ENCODE assay signal across 25 cellular contexts in genomic region chr16:8070501-8070900, GRCh38.
"Had no signal": no experiment of that assay in that cellular context is flagged by ENCODE, and none has a peak within 500 bp of the region (broad histone marks: within the 10 kb centered on the region; RNA-seq: fewer than 3 reads in every experiment).

No MANE protein-coding gene starts in this region.

- H3K27me3 ChIP-seq: colonic mucosa, dorsolateral prefrontal cortex, neutrophil, ovary, right atrium auricular region, stomach, suprapubic skin, tibial artery had no signal

- H3K36me3 ChIP-seq: colonic mucosa, neutrophil, ovary, prostate gland, right atrium auricular region, stomach, suprapubic skin, tibial artery had no signal

- H3K9me3 ChIP-seq: colonic mucosa, neutrophil, ovary, prostate gland had no signal

- H3K4me3 ChIP-seq: colonic mucosa, dorsolateral prefrontal cortex, ovary, prostate gland, right atrium auricular region, smooth muscle cell, stomach, suprapubic skin, tibial artery had no signal

- DNase-seq: activated CD4-positive, alpha-beta T cell treated with anti-CD3 and anti-CD28 coated beads for 4 hours; activated CD4-positive, alpha-beta T cell treated with anti-CD3 and anti-CD28 coated beads, Interleukin-2, amount 50 U/mL, for 4 hours; activated naive CD4-positive, alpha-beta T cell; activated T-cell treated with anti-CD3 and anti-CD28 coated beads for 4 hours; activated T-cell treated with anti-CD3 and anti-CD28 coated beads, Interleukin-2, amount 50 U/mL, for 72 hours; colonic mucosa; effector memory CD4-positive, alpha-beta T cell; kidney; left colon; naive B cell; nephron progenitor cell; ovary; stimulated activated CD4-positive, alpha-beta T cell treated with anti-CD3 and anti-CD28 coated beads, Interleukin-1b, Interleukin-23, amount 100 ng/mL, for 48 hours; stimulated activated CD4-positive, alpha-beta T cell treated with anti-CD3 and anti-CD28 coated beads, Interleukin-4, amount 100 ng/mL, for 4 hours; stimulated activated naive B cell treated with anti-CD40 and anti-IgM and Interleukin-4, amounts not matched to agents 10 μg/mL and 1 μg/mL and 100 μg/mL, for 72 hours; stomach; T-helper 1 cell; tibial artery had no signal

- H3K27ac ChIP-seq: colonic mucosa, dorsolateral prefrontal cortex, neutrophil, ovary, prostate gland, right atrium auricular region, stomach, suprapubic skin, tibial artery had no signal

- ATAC-seq: activated naive CD4-positive, alpha-beta T cell treated with anti-CD3 and anti-CD28 coated beads, Interleukin-2, amount 50 U/mL, for 72 hours; activated T-cell treated with anti-CD3 and anti-CD28 coated beads, Interleukin-2, amount 50 U/mL, for 72 hours; left colon; stimulated activated naive B cell treated with anti-CD40 and anti-IgM and Interleukin-4, amounts not matched to agents 10 μg/mL and 1 μg/mL and 100 μg/mL, for 72 hours had no signal
